ENCODE assay signal across 18 cellular contexts in the genomic region with DNA sequence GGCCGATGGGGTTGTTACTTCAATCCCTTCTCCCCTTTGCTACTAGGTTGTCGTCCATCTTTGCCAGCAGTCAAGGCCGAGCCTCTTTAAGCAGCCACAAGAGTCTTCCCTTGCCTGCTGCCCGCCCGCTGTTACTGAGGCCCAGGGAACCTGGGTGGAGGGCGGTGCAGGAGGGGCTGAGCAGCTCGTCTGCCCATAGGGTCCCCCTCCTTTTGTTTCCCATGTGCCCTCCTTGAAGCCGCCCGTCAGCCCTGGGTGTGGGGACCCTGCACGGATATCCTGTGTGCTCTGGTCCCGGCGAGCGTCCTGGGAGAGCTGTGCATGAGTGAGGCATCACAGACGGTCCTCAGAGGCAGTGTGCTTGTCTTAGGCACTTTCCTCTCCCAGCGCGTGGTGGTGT. TPM values are rescaled to one million over a fixed set of nuclear protein-coding genes. Genes with fewer than 3 reads are reported as not detected.
DNase-seq lines count a peak whose midpoint lies in the region; ATAC-seq, FAIRE-seq and TF ChIP-seq lines count a peak whose summit lies in the region.
"Had no signal": no experiment of that assay in that cellular context is flagged by ENCODE, and none has a peak within 500 bp of the region (broad histone marks: within the 10 kb centered on the region; RNA-seq: fewer than 3 reads in every experiment).

No MANE protein-coding gene starts in this region.

- DNase-seq in HepG2 (ENCODE audit: low spot score) = no peak
- no peak for DNase-seq in right lobe of liver
- DNase-seq in Panc1 (ENCODE audit: low read depth, low spot score) = no peak
- peak; percentile 71 for DNase-seq in osteoblast (ENCODE audit: insufficient read length, low spot score, missing footprints)
- DNase-seq in transverse colon = no peak
- no peak for DNase-seq in esophagus squamous epithelium (lab: John Stamatoyannopoulos, UW)
- DNase-seq: 8988T; Calu3; CD8-positive, alpha-beta T cell; DMS53; DND-41; EL; HFFc6 had no signal

- H3K9me3 ChIP-seq in HepG2 (ENCODE audit: low read length) (no peaks in the 10 kb centered on the region), right lobe of liver (no peaks in the 10 kb centered on the region), Panc1 (ENCODE audit: control insufficient read depth, insufficient read depth, low read depth, low read length) (no peaks in the 10 kb centered on the region), osteoblast (ENCODE audit: low read depth, low read length) (no peaks in the 10 kb centered on the region), transverse colon (no peaks in the 10 kb centered on the region), esophagus squamous epithelium (no peaks in the 10 kb centered on the region)
- H3K9me3 ChIP-seq: BLaER1 treated with 17β-estradiol and CSF1 and Interleukin-3, amounts not matched to agents 10 nM and 100 nM had no signal

- no peak overlapping the region for H3K9ac ChIP-seq in HepG2 (ENCODE audit: insufficient read depth, low read depth, low read length)

- intact Hi-C loops in HepG2 (cut with micrococcal nuclease; ENCODE audit: unreplicated experiment) = no loop called here
- intact Hi-C loops in right lobe of liver (cut with DNase I) = loop anchor here (10.0 kb wide), 2 partner anchors 95 to 105 kb away; a partner anchor contains a TSS
- intact Hi-C loops in Panc1 (cut with micrococcal nuclease; ENCODE audit: unreplicated experiment) = no loop called here
- intact Hi-C loops in transverse colon (cut with DNase I; ENCODE audit: low total_unique reads) = no loop called here
- intact Hi-C loops in esophagus squamous epithelium (cut with DNase I) = loop anchor here (10.0 kb wide), 1 partner anchor 95 kb away; a partner anchor contains a TSS

- 95% methylated on average over 7 of the region's 16 CpGs for WGBS in HepG2 (ENCODE audit: low lambda C conversion rate)
- 90% methylated on average over 2 of the region's 16 CpGs for WGBS in right lobe of liver (ENCODE audit: insufficient coverage, low coverage, low lambda C conversion rate, missing lambda C conversion rate)
- 93% methylated on average over 16 of the region's 16 CpGs; no CpG with 5 or more reads in 1 of the 2 donors for WGBS in transverse colon (ENCODE audit: low coverage in 1 of 2), 2 donors
- 80 to 92% methylated on average over 1 to 14 of the region's 16 CpGs for WGBS in esophagus squamous epithelium, 2 donors

- H3K4me3 ChIP-seq in HepG2 (replicated peaks in 1 of 3; ENCODE audit: insufficient read depth in 1 of 3, low read depth in 2 of 3, low read length in 3 of 3) (no peak overlapping the region), right lobe of liver (no peak overlapping the region), Panc1 (ENCODE audit: low read depth in 2 of 2, low read length in 2 of 2) (no peak overlapping the region), osteoblast (ENCODE audit: insufficient read depth, low read length) (no peak overlapping the region), transverse colon (no peak overlapping the region), esophagus squamous epithelium (no peak overlapping the region)
- H3K4me3 ChIP-seq: BLaER1 treated with 17β-estradiol and CSF1 and Interleukin-3, amounts not matched to agents 10 nM and 100 nM; GM12878 had no signal

- no peaks in the 10 kb centered on the region for H4K20me1 ChIP-seq in HepG2 (ENCODE audit: insufficient read depth, low read length)
- no peaks in the 10 kb centered on the region for H4K20me1 ChIP-seq in osteoblast (ENCODE audit: insufficient read depth, low read length)

- TF ChIP-seq POLR2A in HepG2 (IDR thresholded peaks at IDR 0.05; ENCODE audit: insufficient read depth in 1 of 2, low read depth in 2 of 2, low read length in 2 of 2) (no peak), right lobe of liver (IDR thresholded peaks at IDR 0.05) (no peak), transverse colon (IDR thresholded peaks at IDR 0.05) (no peak), esophagus squamous epithelium (IDR thresholded peaks at IDR 0.05) (no peak)

- H3K27ac ChIP-seq in HepG2 (ENCODE audit: extremely low read length, insufficient read depth, low read length) = no peak overlapping the region
- H3K27ac ChIP-seq in right lobe of liver = no peak overlapping the region
- H3K27ac ChIP-seq in Panc1 (ENCODE audit: low read length) = no peak overlapping the region
- no peak overlapping the region for H3K27ac ChIP-seq in osteoblast (ENCODE audit: low read depth, low read length)
- no peak overlapping the region for H3K27ac ChIP-seq in transverse colon
- H3K27ac ChIP-seq in esophagus squamous epithelium = no peak overlapping the region
- H3K27ac ChIP-seq: BLaER1 treated with 17β-estradiol and CSF1 and Interleukin-3, amounts not matched to agents 10 nM and 100 nM had no signal

- CTCF ChIA-PET in HepG2 (lab: Yijun Ruan, JAX; ENCODE audit: low intra/inter-chr PET ratio, low total read pairs) = no interaction called here
- CTCF ChIA-PET in Panc1 (lab: Charles Lee) = no interaction called here

- BruUV-seq in HepG2 (replicated peaks; lab: Mats Ljungman, UMichigan) = no TSS peak
- BruUV-seq in Panc1 (replicated peaks; lab: Mats Ljungman, UMichigan) = no TSS peak

- TF ChIP-seq RAD21 in HepG2 (CRISPR knock-in tag; IDR thresholded peaks at IDR 0.05) = no peak

- H3K4me1 ChIP-seq in HepG2 (ENCODE audit: insufficient read depth, low read length) = no peaks in the 10 kb centered on the region
- no peaks in the 10 kb centered on the region for H3K4me1 ChIP-seq in right lobe of liver
- no peaks in the 10 kb centered on the region for H3K4me1 ChIP-seq in Panc1 (ENCODE audit: control insufficient read depth, insufficient read depth, low read length)
- H3K4me1 ChIP-seq in osteoblast (ENCODE audit: insufficient read depth, low read length) = no peaks in the 10 kb centered on the region
- H3K4me1 ChIP-seq in transverse colon = no peaks in the 10 kb centered on the region
- H3K4me1 ChIP-seq in esophagus squamous epithelium = no peaks in the 10 kb centered on the region

- H3K79me2 ChIP-seq in HepG2 (ENCODE audit: insufficient read depth, low read length) (no peaks in the 10 kb centered on the region), osteoblast (ENCODE audit: insufficient read depth, low read length) (no peaks in the 10 kb centered on the region)

- TF ChIP-seq EP300 in HepG2 (IDR thresholded peaks at IDR 0.05; ENCODE audit: low read depth in 2 of 2, low read length in 2 of 2) (no peak), HepG2 (CRISPR knock-in tag; IDR thresholded peaks at IDR 0.05; ENCODE audit: borderline replicate concordance) (no peak), transverse colon (IDR thresholded peaks at IDR 0.05; ENCODE audit: low read depth) (no peak)

- H3K4me2 ChIP-seq in HepG2 (ENCODE audit: low read depth, low read length) (no peak overlapping the region), osteoblast (ENCODE audit: insufficient read depth, low read length) (no peak overlapping the region)

- H3K36me3 ChIP-seq in HepG2 (replicated peaks in 1 of 2; ENCODE audit: control insufficient read depth in 1 of 2, insufficient read depth in 2 of 2, low read length in 2 of 2) (peaks cover 24 to 68% of the 10 kb centered on the region in 2 experiments), right lobe of liver (peaks cover 0 to 28% (median 2%) of the 10 kb centered on the region in 4 donors), Panc1 (ENCODE audit: control insufficient read depth, insufficient read depth, low read length) (no peaks in the 10 kb centered on the region), osteoblast (ENCODE audit: insufficient read depth, low read length) (peaks cover 25% of the 10 kb centered on the region), transverse colon (peaks cover 0 to 4% (median 2%) of the 10 kb centered on the region in 4 donors), esophagus squamous epithelium (peaks cover 0 to 39% (median 6%) of the 10 kb centered on the region in 3 donors)

- TF ChIP-seq CTCF in HepG2 (CRISPR knock-in tag; IDR thresholded peaks at IDR 0.05) = no peak
- TF ChIP-seq CTCF in right lobe of liver (IDR thresholded peaks at IDR 0.05) = no peak
- TF ChIP-seq CTCF in Panc1 (IDR thresholded peaks at IDR 0.05) = no peak
- no peak for TF ChIP-seq CTCF in osteoblast (IDR thresholded peaks at IDR 0.05; ENCODE audit: extremely low read depth, low read depth, low read length)
- TF ChIP-seq CTCF in transverse colon (IDR thresholded peaks at IDR 0.05) = no peak
- no peak for TF ChIP-seq CTCF in esophagus squamous epithelium (IDR thresholded peaks at IDR 0.05)

- POLR2A ChIA-PET in HepG2 (lab: Yijun Ruan, JAX) = no interaction called here
- POLR2A ChIA-PET in Panc1 (lab: Charles Lee) = no interaction called here

- no peak overlapping the region for H2AFZ ChIP-seq in HepG2 (ENCODE audit: low read length)
- H2AFZ ChIP-seq in osteoblast (ENCODE audit: low read length) = no peak overlapping the region

- no peak for FAIRE-seq in HepG2 (lab: Jason Lieb, UNC)
- FAIRE-seq: GM12878, HTR-8/SVneo had no signal

- ATAC-seq in HepG2 (no peak), right lobe of liver (no peak), Panc1 (0 out of 2 replicates have a peak, but pooled peaks have one; percentile 15), GM19455 (IDR thresholded peaks at IDR 0.05; ENCODE audit: unreplicated experiment) (no peak)
- ATAC-seq: CD8-positive, alpha-beta T cell; GM12878; HCT116 had no signal

- in situ Hi-C loops in HepG2 (cut with HindIII; ENCODE audit: extremely low pct_ligation_motif_present, low pct_unique_long_range_greater_than_20kb) (no loop called here), Panc1 (cut with HindIII; ENCODE audit: low pct_unique_long_range_greater_than_20kb, low sequenced_read_pairs) (no loop called here), transverse colon (cut with MboI; ENCODE audit: low pct_ligation_motif_present in 1 of 4, low pct_unique_long_range_greater_than_20kb in 1 of 4, low sequenced_read_pairs in 3 of 4) (loop anchor here in 1 of 4 donors (10.0 kb wide), 1 partner anchor 45 kb away; no protein-coding TSS in a partner anchor)

- no peaks in the 10 kb centered on the region for H3K27me3 ChIP-seq in HepG2 (ENCODE audit: control insufficient read depth in 1 of 2, insufficient read depth in 2 of 2, low read length in 2 of 2)
- no peaks in the 10 kb centered on the region for H3K27me3 ChIP-seq in right lobe of liver
- H3K27me3 ChIP-seq in Panc1 (ENCODE audit: control insufficient read depth, insufficient read depth, low read length) = no peaks in the 10 kb centered on the region
- no peaks in the 10 kb centered on the region for H3K27me3 ChIP-seq in osteoblast (ENCODE audit: insufficient read depth, low read length)
- no peaks in the 10 kb centered on the region for H3K27me3 ChIP-seq in transverse colon
- no peaks in the 10 kb centered on the region for H3K27me3 ChIP-seq in esophagus squamous epithelium
- H3K27me3 ChIP-seq: BLaER1 treated with 17β-estradiol and CSF1 and Interleukin-3, amounts not matched to agents 10 nM and 100 nM had no signal

RNA-seq across cellular contexts. Expression of a gene that starts 37.9 kb away (rescaled TPM):
- total RNA-seq in HepG2 (2016; rRNA removed; fragmentation: Illumina TruSeq; extraction: Trizol) (15.0 and 24.5 TPM in 2 replicates), right lobe of liver (10 to 100 TPM; 17.3 to 34.3 (median 23.3) TPM), Panc1 (2021; ENCODE audit: unreplicated experiment) (78.5 TPM), osteoblast (25.3 and 27.1 TPM in 2 replicates), transverse colon (100 to 1,000 TPM; 108 to 388 (median 175) TPM), esophagus squamous epithelium (10 to 100 TPM; 29.4 to 69.6 (median 52.4) TPM)
- total RNA-seq in HepG2 (2016; cell fraction: cytosol; rRNA removed; fragmentation: Illumina TruSeq; extraction: Trizol; ENCODE audit: low read depth) = 4.2 and 4.4 TPM in 2 replicates
- 12.6 and 24.1 TPM in 2 replicates for total RNA-seq in HepG2 (2016; cell fraction: insoluble cytoplasmic fraction; rRNA removed; fragmentation: Illumina TruSeq; extraction: Trizol)
- total RNA-seq in HepG2 (2016; cell fraction: membrane; rRNA removed; fragmentation: Illumina TruSeq; extraction: Trizol) = 16.3 and 16.4 TPM in 2 replicates
- 14.9 and 20.4 TPM in 2 replicates for total RNA-seq in HepG2 (2016; cell fraction: nucleus; rRNA removed; fragmentation: Illumina TruSeq; extraction: Trizol)
- 14.9 and 22.2 TPM in 2 replicates for polyA plus RNA-seq in HepG2 (2011; rRNA removed)
- polyA plus RNA-seq in HepG2 (2011; cell fraction: cytosol; rRNA removed) = 11.3 and 22.6 TPM in 2 replicates
- 103 and 145 TPM in 2 replicates for polyA plus RNA-seq in HepG2 (2011; cell fraction: nucleus; rRNA removed)
- polyA plus RNA-seq in HepG2 (2012) = 17.6 and 19.5 TPM in 2 replicates
- polyA plus RNA-seq in HepG2 (2016; cell fraction: cytosol; fragmentation: Illumina TruSeq; extraction: Trizol; ENCODE audit: low read depth) = 5.8 and 6.0 TPM in 2 replicates
- 20.7 and 26.7 TPM in 2 replicates for polyA plus RNA-seq in HepG2 (2016; cell fraction: insoluble cytoplasmic fraction; fragmentation: Illumina TruSeq; extraction: Trizol; ENCODE audit: low read depth)
- 16.3 and 19.3 TPM in 2 replicates for polyA plus RNA-seq in HepG2 (2016; cell fraction: membrane; fragmentation: Illumina TruSeq; extraction: Trizol; ENCODE audit: low read depth)
- 67.7 and 68.0 TPM in 2 replicates for polyA plus RNA-seq in HepG2 (2016; cell fraction: nucleus; fragmentation: Illumina TruSeq; extraction: Trizol; ENCODE audit: insufficient read depth, low read depth)
- 22.1 and 60.1 TPM in 2 replicates for polyA minus RNA-seq in HepG2 (2011; rRNA and poly(A)+ RNA removed; ENCODE audit: low replicate concordance)
- 39.5 and 41.1 TPM in 2 replicates for polyA minus RNA-seq in HepG2 (2011; cell fraction: cytosol; rRNA and poly(A)+ RNA removed)
- polyA minus RNA-seq in HepG2 (2011; cell fraction: nucleus; rRNA and poly(A)+ RNA removed) = 16.0 and 18.4 TPM in 2 replicates
- 117 TPM for polyA plus RNA-seq in Panc1 (2012; ENCODE audit: insufficient read length)

Comparison
In these comparisons a context has a peak if more than half of its experiments do, and no peak if none do; other contexts are left out.
1. intact Hi-C loops: an anchor here in right lobe of liver (10.0 kb wide) and esophagus squamous epithelium (10.0 kb wide); none called in HepG2, Panc1 and transverse colon.